ENCODE assay signal across 10 cellular contexts in the genomic region with DNA sequence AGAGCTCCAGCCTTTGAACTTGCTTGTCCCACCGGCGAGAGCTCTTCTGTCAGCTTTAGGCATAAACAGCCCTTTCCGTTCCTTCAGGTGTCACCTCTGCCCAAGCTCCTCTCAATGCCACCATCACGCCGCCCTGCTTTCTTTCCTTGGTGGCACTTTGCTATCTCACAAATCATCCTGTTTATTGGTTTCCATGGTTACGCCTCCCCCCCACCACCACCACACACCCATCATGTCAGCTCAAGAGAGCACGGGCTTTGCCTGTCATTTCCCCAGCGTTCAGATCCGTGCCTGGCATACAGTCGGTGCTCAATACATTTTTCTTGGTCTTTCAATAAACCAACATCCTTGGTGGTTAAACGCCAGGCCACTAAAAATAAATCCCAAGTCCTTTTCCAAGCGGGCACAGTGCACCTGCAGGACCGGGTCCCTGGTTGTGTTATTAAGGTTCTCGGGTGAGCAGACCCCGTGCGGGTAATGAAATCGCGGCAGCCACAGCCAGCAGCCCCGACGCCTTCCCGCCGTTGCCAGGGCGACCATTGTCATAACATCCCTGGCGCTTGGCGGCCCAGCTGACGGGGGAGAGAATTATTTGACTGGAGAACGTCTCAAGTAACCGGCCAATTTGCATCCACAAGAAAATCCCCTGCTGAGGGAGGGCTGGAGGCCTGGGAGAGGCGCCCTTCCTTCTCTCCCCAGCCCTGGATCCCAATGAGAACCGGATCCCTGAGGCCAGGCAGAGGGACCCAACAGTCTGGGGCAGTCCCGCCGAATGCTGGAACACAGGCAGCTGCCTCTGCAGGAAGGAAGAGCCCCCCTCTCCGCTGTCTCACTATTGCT.
DNase-seq lines count a peak whose midpoint lies in the region; ATAC-seq, FAIRE-seq and TF ChIP-seq lines count a peak whose summit lies in the region.
"Had no signal": no experiment of that assay in that cellular context is flagged by ENCODE, and none has a peak within 500 bp of the region (broad histone marks: within the 10 kb centered on the region; RNA-seq: fewer than 3 reads in every experiment).

No MANE protein-coding gene starts in this region.

- no peak overlapping the region for H3K27ac Mint-ChIP-seq in astrocyte (ENCODE audit: unreplicated experiment)
- H3K27ac Mint-ChIP-seq in mesothelial cell of epicardium: no peak overlapping the region
- H3K27ac Mint-ChIP-seq: stimulated activated naive CD8-positive, alpha-beta T cell treated with anti-CD3 and anti-CD28 coated beads, Interleukin-15, Interleukin-2, amounts not matched to agents 100 ng/mL and 50 ng/mL, for 24 hours had no signal

- H3K9ac ChIP-seq in astrocyte (ENCODE audit: low read length): peak overlapping the region; percentile 50
- H3K9ac ChIP-seq: KMS-11 had no signal

- peak; percentile 71 for ATAC-seq in HG02938 (IDR thresholded peaks at IDR 0.05; ENCODE audit: unreplicated experiment)
- no peak for ATAC-seq in HG03571 (IDR thresholded peaks at IDR 0.05; ENCODE audit: unreplicated experiment)
- ATAC-seq in GM19328 (IDR thresholded peaks at IDR 0.05; ENCODE audit: unreplicated experiment): no peak
- no peak for ATAC-seq in HG03565 (IDR thresholded peaks at IDR 0.05; ENCODE audit: unreplicated experiment)

- peak overlapping the region; percentile 29 for H3K4me3 ChIP-seq in astrocyte (ENCODE audit: insufficient read depth, low read depth, low read length)

- no peaks in the 10 kb centered on the region for H3K4me1 Mint-ChIP-seq in astrocyte (ENCODE audit: low read depth, unreplicated experiment)
- H3K4me1 Mint-ChIP-seq in mesothelial cell of epicardium: peaks cover 8% of the 10 kb centered on the region

- H3K36me3 Mint-ChIP-seq in astrocyte (ENCODE audit: low read depth, unreplicated experiment): no peaks in the 10 kb centered on the region
- no peaks in the 10 kb centered on the region for H3K36me3 Mint-ChIP-seq in mesothelial cell of epicardium

- H4K20me1 ChIP-seq in astrocyte (ENCODE audit: insufficient read depth, low read length): no peaks in the 10 kb centered on the region

- no peaks in the 10 kb centered on the region for H3K9me3 Mint-ChIP-seq in astrocyte (ENCODE audit: unreplicated experiment)
- no peaks in the 10 kb centered on the region for H3K9me3 Mint-ChIP-seq in mesothelial cell of epicardium
- H3K9me3 Mint-ChIP-seq: stimulated activated naive CD8-positive, alpha-beta T cell treated with anti-CD3 and anti-CD28 coated beads, Interleukin-15, Interleukin-2, amounts not matched to agents 100 ng/mL and 50 ng/mL, for 24 hours had no signal

- DNase-seq in NCI-H69 (lab: John Stamatoyannopoulos, UW) (peak; percentile 95), astrocyte (ENCODE audit: low read depth) (peak; percentile 39), mesothelial cell of epicardium (ENCODE audit: low spot score in 2 of 2, unreplicated experiment in 2 of 2) (peak; percentile 37 to 60), NCI-H226 (no peak)

- H2AFZ ChIP-seq in astrocyte (ENCODE audit: low read depth, low read length): peak overlapping the region; percentile 47

- peak overlapping the region; percentile 73 for H3K4me2 ChIP-seq in astrocyte (ENCODE audit: low read length)
- H3K4me2 ChIP-seq: KMS-11 had no signal

- no peak for FAIRE-seq in astrocyte (lab: Jason Lieb, UNC)

- no peak for TF ChIP-seq CTCF in astrocyte (IDR thresholded peaks at IDR 0.05; ENCODE audit: insufficient read depth, low read depth, low read length)
- TF ChIP-seq CTCF in mesothelial cell of epicardium (IDR thresholded peaks at IDR 0.05; ENCODE audit: unreplicated experiment): no peak

- H3K9me3 ChIP-seq in astrocyte (ENCODE audit: insufficient read depth, low read depth, low read length): no peaks in the 10 kb centered on the region

- H3K27me3 ChIP-seq in astrocyte (ENCODE audit: insufficient read depth, low read length): peaks cover 9% of the 10 kb centered on the region

- no peaks in the 10 kb centered on the region for H3K36me3 ChIP-seq in astrocyte (ENCODE audit: insufficient read depth, low read length)

- H3K27me3 Mint-ChIP-seq in astrocyte (ENCODE audit: low read depth, unreplicated experiment): peaks cover 8% of the 10 kb centered on the region
- peaks cover 25% of the 10 kb centered on the region for H3K27me3 Mint-ChIP-seq in mesothelial cell of epicardium (ENCODE audit: low read depth)

- H3K27ac ChIP-seq in astrocyte (ENCODE audit: low read depth, low read length): no peak overlapping the region
- H3K27ac ChIP-seq: KMS-11 had no signal

- H3K4me3 Mint-ChIP-seq in astrocyte (ENCODE audit: unreplicated experiment): peak overlapping the region; percentile 54
- no peak overlapping the region for H3K4me3 Mint-ChIP-seq in mesothelial cell of epicardium
- H3K4me3 Mint-ChIP-seq: stimulated activated naive CD8-positive, alpha-beta T cell treated with anti-CD3 and anti-CD28 coated beads, Interleukin-15, Interleukin-2, amounts not matched to agents 100 ng/mL and 50 ng/mL, for 24 hours had no signal

- H3K4me1 ChIP-seq in astrocyte (ENCODE audit: insufficient read depth, low read length): peaks cover 4% of the 10 kb centered on the region

- H3K79me2 ChIP-seq in astrocyte (ENCODE audit: insufficient read depth, low read length): no peaks in the 10 kb centered on the region
